Comparison of ENCODE assay signal across 8 cellular contexts in the genomic region with DNA sequence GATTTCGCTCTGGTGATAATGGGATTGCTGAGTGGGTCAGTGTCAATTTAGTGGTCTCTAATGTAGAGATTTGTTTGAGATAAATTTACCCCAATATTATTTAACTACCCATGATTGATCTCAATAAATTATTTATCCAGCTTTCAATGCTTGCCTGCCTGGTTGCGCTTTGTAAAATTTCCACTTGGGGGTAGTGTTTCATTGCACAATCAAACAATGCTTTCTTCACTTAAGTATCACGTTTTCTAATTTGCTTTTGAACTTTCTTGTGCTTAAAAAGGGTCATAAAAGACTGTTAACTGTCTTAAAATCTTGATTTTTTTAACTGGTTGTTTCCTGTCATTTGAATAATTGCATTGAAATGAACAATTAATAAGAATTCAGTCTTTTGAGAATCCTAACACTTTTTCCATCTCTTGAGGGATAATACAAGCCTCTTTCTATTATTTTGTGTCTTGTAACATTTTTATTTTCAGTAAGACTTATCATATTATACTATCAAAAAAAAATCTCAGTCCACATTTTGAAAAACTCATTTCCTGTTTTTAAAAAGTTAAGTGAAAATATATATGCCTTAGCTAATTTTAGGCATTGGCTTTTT. TPM values are rescaled to one million over a fixed set of nuclear protein-coding genes. Genes with fewer than 3 reads are reported as not detected.
DNase-seq lines count a peak whose midpoint lies in the region; ATAC-seq and TF ChIP-seq lines count a peak whose summit lies in the region.

No MANE protein-coding gene starts in this region.

- no peaks in the 10 kb centered on the region for H3F3A ChIP-seq in OCI-LY1 (ENCODE audit: insufficient read depth, low read length)

- no peak overlapping the region for H3K9ac ChIP-seq in OCI-LY1 (ENCODE audit: low read length)

- no peaks in the 10 kb centered on the region for H3K27me3 ChIP-seq in OCI-LY1 (ENCODE audit: insufficient read depth, low read length)

- H3K4me2 ChIP-seq in OCI-LY1 (ENCODE audit: low read length): no peak overlapping the region

- no peaks in the 10 kb centered on the region for H3K4me1 ChIP-seq in OCI-LY1 (ENCODE audit: insufficient read depth, low read length, severe bottlenecking)

- H3K27ac ChIP-seq in OCI-LY1 (ENCODE audit: low read depth, low read length, poor library complexity, severe bottlenecking): no peak overlapping the region

- H2AFZ ChIP-seq in OCI-LY1 (ENCODE audit: low read length): no peak overlapping the region

- peaks cover 26% of the 10 kb centered on the region for H3K36me3 ChIP-seq in OCI-LY1 (ENCODE audit: insufficient read depth, low read length)

- TF ChIP-seq CTCF in AG10803 (conservative IDR thresholded peaks at IDR 0.05; ENCODE audit: low read length) (peak; percentile 73), GM12875 (IDR thresholded peaks at IDR 0.05; ENCODE audit: borderline replicate concordance, insufficient read depth, low read depth, low read length) (peak; percentile 46), OCI-LY1 (IDR thresholded peaks at IDR 0.05; ENCODE audit: low read length) (peak; percentile 82), epithelial cell of proximal tubule (conservative IDR thresholded peaks at IDR 0.05; ENCODE audit: low read depth, low read length) (peak; percentile 73)

- H3K9me2 ChIP-seq in OCI-LY1 (ENCODE audit: low read depth, low read length): no peaks in the 10 kb centered on the region

- DNase-seq in AG10803 (ENCODE audit: low read depth) (peak; percentile 41), epithelial cell of proximal tubule (ENCODE audit: low read depth) (no peak), putamen (ENCODE audit: low spot score) (peak; percentile 45), 8988T (no peak)
- DNase-seq in stimulated activated naive CD4-positive, alpha-beta T cell treated with Interleukin-2 at 50 U/mL for 16 hours (lab: John Stamatoyannopoulos, UW): no peak

- H3K9me3 ChIP-seq in OCI-LY1 (ENCODE audit: low read length): peaks cover 12% of the 10 kb centered on the region; the same call in 1 of the 2 replicates

- H3K4me3 ChIP-seq in AG10803 (ENCODE audit: low read length) (no peak overlapping the region), GM12875 (ENCODE audit: low read depth, low read length) (no peak overlapping the region), OCI-LY1 (ENCODE audit: low read depth, low read length, poor library complexity, severe bottlenecking) (no peak overlapping the region), epithelial cell of proximal tubule (ENCODE audit: low read depth, low read length) (no peak overlapping the region)

- H3K79me2 ChIP-seq in OCI-LY1 (ENCODE audit: insufficient read depth, low read length): 0 out of 2 replicates have a peak, but pooled peaks cover 10% of the 10 kb centered on the region

- no peaks in the 10 kb centered on the region for H4K20me1 ChIP-seq in OCI-LY1 (ENCODE audit: insufficient read depth, low read length)

- ATAC-seq in HG02763 (IDR thresholded peaks at IDR 0.05; ENCODE audit: unreplicated experiment): peak; percentile 52

RNA-seq across cellular contexts. Expression of gene HSD17B4, which starts 18.7 kb away (rescaled TPM):
- total RNA-seq in epithelial cell of proximal tubule: 104 and 142 TPM in 2 replicates

Comparison
In these comparisons a context has a peak if more than half of its experiments do, and no peak if none do; other contexts are left out.
1. DNase-seq: peak in AG10803 (single experiment) and putamen (single experiment); none in epithelial cell of proximal tubule (single experiment), stimulated activated naive CD4-positive, alpha-beta T cell treated with Interleukin-2 at 50 U/mL for 16 hours (single experiment) and 8988T (single experiment).
2. Peak in every context shown above with its lines, with median percentiles within 50 percentile points of each other: CTCF ChIP-seq.